ENCODE assay signal across 1 cellular context in genomic region chr5:150357326-150358260, GRCh38.
A peak's percentile ranks its signal among the peaks of the same experiment; 100 is the strongest.
TF ChIP-seq lines count a peak whose summit lies in the region.

TCOF1 (plus strand) TSS chr5:150357697; CDS start chr5:150357747, 50 bp downstream.

TF ChIP-seq in HepG2, 621 proteins besides CTCF, POLR2A, EP300 and RAD21 (continued from another document and continues in another):
- TF ChIP-seq REST (IDR thresholded peaks at IDR 0.05; ENCODE audit: borderline replicate concordance in 1 of 2, low read depth in 1 of 2, low read length in 2 of 2) (no peak), ZFY (CRISPR knock-in tag; IDR thresholded peaks at IDR 0.05) (peak; percentile 86), ZBTB8A (CRISPR knock-in tag; IDR thresholded peaks at IDR 0.05; ENCODE audit: borderline replicate concordance, low read depth) (no peak), RFX5 (IDR thresholded peaks at IDR 0.05; ENCODE audit: low read depth, low read length) (no peak), RFXANK (CRISPR knock-in tag; IDR thresholded peaks at IDR 0.05) (0 out of 2 replicates have a peak, but pooled peaks have one; percentile 23), ZNF773 (CRISPR knock-in tag; IDR thresholded peaks at IDR 0.05; ENCODE audit: borderline replicate concordance) (no peak), GATA4 (IDR thresholded peaks at IDR 0.05; ENCODE audit: borderline replicate concordance, low read depth) (no peak), ZNF383 (CRISPR knock-in tag; IDR thresholded peaks at IDR 0.05; ENCODE audit: borderline replicate concordance) (no peak), ZNF354B (CRISPR knock-in tag; IDR thresholded peaks at IDR 0.05) (no peak; the same call in 1 of the 2 replicates), HNF1A (IDR thresholded peaks at IDR 0.05; ENCODE audit: low read depth) (no peak), HNF1A (CRISPR knock-in tag; IDR thresholded peaks at IDR 0.05; ENCODE audit: borderline replicate concordance) (no peak), PHB2 (IDR thresholded peaks at IDR 0.05; ENCODE audit: partially characterized antibody) (no peak), FOXA1 (IDR thresholded peaks at IDR 0.05) (no peak), FOXA1 (CRISPR knock-in tag; IDR thresholded peaks at IDR 0.05) (no peak), NR2F2 (IDR thresholded peaks at IDR 0.05; ENCODE audit: borderline replicate concordance, low read depth) (no peak), ZGPAT (CRISPR knock-in tag; IDR thresholded peaks at IDR 0.05) (peak; percentile 72), ZBTB39 (CRISPR knock-in tag; IDR thresholded peaks at IDR 0.05) (no peak), ZNF558 (CRISPR knock-in tag; IDR thresholded peaks at IDR 0.05; ENCODE audit: borderline replicate concordance) (no peak), ZFP90 (CRISPR knock-in tag; IDR thresholded peaks at IDR 0.05; ENCODE audit: borderline replicate concordance) (peak; percentile 71; the same call in 1 of the 2 replicates), ZNF772 (CRISPR knock-in tag; IDR thresholded peaks at IDR 0.05) (no peak), SNAPC2 (CRISPR knock-in tag; IDR thresholded peaks at IDR 0.05) (no peak), MED13 (CRISPR knock-in tag; IDR thresholded peaks at IDR 0.05) (peak; percentile 64; the same call in 1 of the 2 replicates), ARNT2 (CRISPR knock-in tag; IDR thresholded peaks at IDR 0.05; ENCODE audit: low read depth) (peak; percentile 43), ZNF879 (CRISPR knock-in tag; IDR thresholded peaks at IDR 0.05) (no peak), MZF1 (CRISPR knock-in tag; IDR thresholded peaks at IDR 0.05; ENCODE audit: borderline replicate concordance) (no peak), MED1 (CRISPR knock-in tag; IDR thresholded peaks at IDR 0.05) (peak; percentile 45; the same call in 1 of the 2 replicates), ZSCAN21 (CRISPR knock-in tag; IDR thresholded peaks at IDR 0.05; ENCODE audit: borderline replicate concordance) (peak; percentile 56; the same call in 1 of the 2 replicates), HOXA9 (CRISPR knock-in tag; IDR thresholded peaks at IDR 0.05; ENCODE audit: borderline replicate concordance) (0 out of 2 replicates have a peak, but pooled peaks have one; percentile 25), SUZ12 (IDR thresholded peaks at IDR 0.05; ENCODE audit: low read depth, low read length) (peak; percentile 61), NR2F6 (IDR thresholded peaks at IDR 0.05) (no peak), NR2F6 (CRISPR knock-in tag; IDR thresholded peaks at IDR 0.05) (0 out of 2 replicates have a peak, but pooled peaks have one; percentile 21), KLF15 (CRISPR knock-in tag; IDR thresholded peaks at IDR 0.05; ENCODE audit: borderline replicate concordance) (no peak), ZBTB1 (CRISPR knock-in tag; IDR thresholded peaks at IDR 0.05; ENCODE audit: borderline replicate concordance) (no peak), TAF1 (CRISPR knock-in tag; IDR thresholded peaks at IDR 0.05) (peak; percentile 48), TFAP4 (IDR thresholded peaks at IDR 0.05; ENCODE audit: borderline replicate concordance, low read depth) (peak; percentile 30; the same call in 1 of the 2 replicates), TCF12 (IDR thresholded peaks at IDR 0.05) (no peak), TCF12 (CRISPR knock-in tag; IDR thresholded peaks at IDR 0.05) (0 out of 2 replicates have a peak, but pooled peaks have one; percentile 25), KDM5B (CRISPR knock-in tag; IDR thresholded peaks at IDR 0.05; ENCODE audit: borderline replicate concordance) (peak; percentile 49; the same call in 1 of the 2 replicates), DMAP1 (CRISPR knock-in tag; IDR thresholded peaks at IDR 0.05) (0 out of 2 replicates have a peak, but pooled peaks have one; percentile 62), FOXO1 (CRISPR knock-in tag; IDR thresholded peaks at IDR 0.05) (no peak; the same call in 1 of the 2 replicates), NR2C2 (CRISPR knock-in tag; IDR thresholded peaks at IDR 0.05; ENCODE audit: borderline replicate concordance) (peak; percentile 97), ZBTB7A (CRISPR knock-in tag; IDR thresholded peaks at IDR 0.05) (0 out of 2 replicates have a peak, but pooled peaks have one; percentile 30), CCDC6 (CRISPR knock-in tag; IDR thresholded peaks at IDR 0.05) (0 out of 2 replicates have a peak, but pooled peaks have one; percentile 72), TBX2 (CRISPR knock-in tag; IDR thresholded peaks at IDR 0.05; ENCODE audit: borderline replicate concordance) (peak; percentile 13; the same call in 1 of the 2 replicates), THAP11 (CRISPR knock-in tag; IDR thresholded peaks at IDR 0.05) (peak; percentile 98)
- TF ChIP-seq, protein P1, sequence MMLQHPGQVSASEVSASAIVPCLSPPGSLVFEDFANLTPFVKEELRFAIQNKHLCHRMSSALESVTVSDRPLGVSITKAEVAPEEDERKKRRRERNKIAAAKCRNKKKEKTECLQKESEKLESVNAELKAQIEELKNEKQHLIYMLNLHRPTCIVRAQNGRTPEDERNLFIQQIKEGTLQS (CRISPR knock-in tag; IDR thresholded peaks at IDR 0.05): no peak
- TF ChIP-seq, protein P2, sequence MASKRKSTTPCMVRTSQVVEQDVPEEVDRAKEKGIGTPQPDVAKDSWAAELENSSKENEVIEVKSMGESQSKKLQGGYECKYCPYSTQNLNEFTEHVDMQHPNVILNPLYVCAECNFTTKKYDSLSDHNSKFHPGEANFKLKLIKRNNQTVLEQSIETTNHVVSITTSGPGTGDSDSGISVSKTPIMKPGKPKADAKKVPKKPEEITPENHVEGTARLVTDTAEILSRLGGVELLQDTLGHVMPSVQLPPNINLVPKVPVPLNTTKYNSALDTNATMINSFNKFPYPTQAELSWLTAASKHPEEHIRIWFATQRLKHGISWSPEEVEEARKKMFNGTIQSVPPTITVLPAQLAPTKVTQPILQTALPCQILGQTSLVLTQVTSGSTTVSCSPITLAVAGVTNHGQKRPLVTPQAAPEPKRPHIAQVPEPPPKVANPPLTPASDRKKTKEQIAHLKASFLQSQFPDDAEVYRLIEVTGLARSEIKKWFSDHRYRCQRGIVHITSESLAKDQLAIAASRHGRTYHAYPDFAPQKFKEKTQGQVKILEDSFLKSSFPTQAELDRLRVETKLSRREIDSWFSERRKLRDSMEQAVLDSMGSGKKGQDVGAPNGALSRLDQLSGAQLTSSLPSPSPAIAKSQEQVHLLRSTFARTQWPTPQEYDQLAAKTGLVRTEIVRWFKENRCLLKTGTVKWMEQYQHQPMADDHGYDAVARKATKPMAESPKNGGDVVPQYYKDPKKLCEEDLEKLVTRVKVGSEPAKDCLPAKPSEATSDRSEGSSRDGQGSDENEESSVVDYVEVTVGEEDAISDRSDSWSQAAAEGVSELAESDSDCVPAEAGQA (IDR thresholded peaks at IDR 0.05; ENCODE audit: low read depth): peak; percentile 72
- TF ChIP-seq, protein P2 (CRISPR knock-in tag; IDR thresholded peaks at IDR 0.05; ENCODE audit: borderline replicate concordance): no peak
